Comparison of ENCODE assay signal across 1 cellular context in the genomic region with DNA sequence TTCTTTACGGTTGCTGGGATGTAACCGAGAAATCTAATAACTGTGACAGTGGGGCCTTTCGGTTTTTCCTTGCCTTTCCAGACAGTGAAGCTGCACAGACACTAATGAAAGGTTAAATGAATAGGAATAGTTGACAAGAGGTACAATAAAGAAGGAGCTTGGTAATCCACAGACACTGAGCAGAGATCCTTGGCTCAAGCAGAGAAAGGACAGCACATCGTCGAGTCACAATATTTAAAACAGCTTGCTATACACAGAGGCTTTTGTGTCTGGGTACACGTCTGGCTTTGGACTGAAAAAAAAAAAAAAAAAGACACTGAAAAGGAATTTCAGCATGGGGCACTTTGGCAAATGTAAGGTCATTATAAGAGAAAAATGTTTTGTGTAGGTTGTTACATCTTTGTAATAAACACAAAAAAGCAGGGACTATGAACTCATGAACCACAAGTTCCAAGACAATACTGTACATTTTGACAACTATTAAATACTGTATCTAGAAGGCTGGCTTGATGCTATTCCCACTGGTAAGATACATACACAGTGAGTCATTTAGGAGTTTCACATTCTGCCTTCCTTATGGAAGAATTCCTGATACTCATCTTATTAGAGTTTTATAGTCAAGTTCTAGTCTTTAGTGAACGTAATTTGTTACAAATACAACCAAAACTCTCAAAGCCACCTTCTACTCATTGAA.
TF ChIP-seq lines count a peak whose summit lies in the region.

No MANE protein-coding gene starts in this region.

TF ChIP-seq in WTC11, 78 proteins besides CTCF, POLR2A, EP300 and RAD21 (continued from another document):
- TF ChIP-seq, protein P1, sequence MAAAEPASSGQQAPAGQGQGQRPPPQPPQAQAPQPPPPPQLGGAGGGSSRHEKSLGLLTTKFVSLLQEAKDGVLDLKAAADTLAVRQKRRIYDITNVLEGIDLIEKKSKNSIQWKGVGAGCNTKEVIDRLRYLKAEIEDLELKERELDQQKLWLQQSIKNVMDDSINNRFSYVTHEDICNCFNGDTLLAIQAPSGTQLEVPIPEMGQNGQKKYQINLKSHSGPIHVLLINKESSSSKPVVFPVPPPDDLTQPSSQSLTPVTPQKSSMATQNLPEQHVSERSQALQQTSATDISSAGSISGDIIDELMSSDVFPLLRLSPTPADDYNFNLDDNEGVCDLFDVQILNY (CRISPR knock-in tag; IDR thresholded peaks at IDR 0.05) = no peak
- TF ChIP-seq NFYB (CRISPR knock-in tag; conservative IDR thresholded peaks at IDR 0.05; ENCODE audit: low read depth) = no peak
- TF ChIP-seq, protein P2, sequence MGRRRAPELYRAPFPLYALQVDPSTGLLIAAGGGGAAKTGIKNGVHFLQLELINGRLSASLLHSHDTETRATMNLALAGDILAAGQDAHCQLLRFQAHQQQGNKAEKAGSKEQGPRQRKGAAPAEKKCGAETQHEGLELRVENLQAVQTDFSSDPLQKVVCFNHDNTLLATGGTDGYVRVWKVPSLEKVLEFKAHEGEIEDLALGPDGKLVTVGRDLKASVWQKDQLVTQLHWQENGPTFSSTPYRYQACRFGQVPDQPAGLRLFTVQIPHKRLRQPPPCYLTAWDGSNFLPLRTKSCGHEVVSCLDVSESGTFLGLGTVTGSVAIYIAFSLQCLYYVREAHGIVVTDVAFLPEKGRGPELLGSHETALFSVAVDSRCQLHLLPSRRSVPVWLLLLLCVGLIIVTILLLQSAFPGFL (CRISPR knock-in tag; IDR thresholded peaks at IDR 0.05; ENCODE audit: borderline replicate concordance) = no peak
- no peak for TF ChIP-seq NFATC4 (CRISPR knock-in tag; IDR thresholded peaks at IDR 0.05)
- TF ChIP-seq, protein P3, sequence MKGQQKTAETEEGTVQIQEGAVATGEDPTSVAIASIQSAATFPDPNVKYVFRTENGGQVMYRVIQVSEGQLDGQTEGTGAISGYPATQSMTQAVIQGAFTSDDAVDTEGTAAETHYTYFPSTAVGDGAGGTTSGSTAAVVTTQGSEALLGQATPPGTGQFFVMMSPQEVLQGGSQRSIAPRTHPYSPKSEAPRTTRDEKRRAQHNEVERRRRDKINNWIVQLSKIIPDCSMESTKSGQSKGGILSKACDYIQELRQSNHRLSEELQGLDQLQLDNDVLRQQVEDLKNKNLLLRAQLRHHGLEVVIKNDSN (CRISPR knock-in tag; IDR thresholded peaks at IDR 0.05) = no peak
- no peak for TF ChIP-seq NFE2L1 (CRISPR knock-in tag; IDR thresholded peaks at IDR 0.05)
- no peak for TF ChIP-seq GTF2I (CRISPR knock-in tag; conservative IDR thresholded peaks at IDR 0.05)
- TF ChIP-seq ZNF219 (CRISPR knock-in tag; IDR thresholded peaks at IDR 0.05; ENCODE audit: borderline replicate concordance) = no peak
- TF ChIP-seq ATF2 (CRISPR knock-in tag; IDR thresholded peaks at IDR 0.05; ENCODE audit: borderline replicate concordance, low read depth) = no peak
- TF ChIP-seq CREB1 (CRISPR knock-in tag; IDR thresholded peaks at IDR 0.05) = no peak
- TF ChIP-seq ZNF263 (CRISPR knock-in tag; IDR thresholded peaks at IDR 0.05; ENCODE audit: low read depth) = no peak
- TF ChIP-seq SP1 (CRISPR knock-in tag; conservative IDR thresholded peaks at IDR 0.05) = no peak
